ENCODE assay signal across 20 cellular contexts in the genomic region with DNA sequence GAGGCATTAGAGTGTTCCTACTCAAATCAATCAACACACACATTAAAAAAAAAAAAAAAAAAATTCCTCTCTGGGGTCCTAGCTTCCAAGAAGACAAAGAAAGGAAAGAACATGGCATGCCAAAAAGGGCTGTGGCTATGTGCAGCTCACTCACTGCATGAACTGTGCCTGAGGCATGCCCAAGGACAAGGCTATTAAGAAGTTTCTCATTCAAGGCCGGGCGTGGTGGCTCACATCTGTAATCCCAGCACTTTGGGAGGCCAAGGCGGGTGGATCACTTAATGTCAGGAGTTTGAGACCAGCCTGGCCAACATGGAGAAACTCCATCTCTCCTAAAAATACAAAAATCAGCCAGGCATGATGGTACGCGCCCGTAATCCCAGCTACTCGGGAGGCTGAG. TPM values are rescaled to one million over a fixed set of nuclear protein-coding genes. Genes with fewer than 3 reads are reported as not detected.
DNase-seq lines count a peak whose midpoint lies in the region; ATAC-seq and TF ChIP-seq lines count a peak whose summit lies in the region.
"Had no signal": no experiment of that assay in that cellular context is flagged by ENCODE, and none has a peak within 500 bp of the region (broad histone marks: within the 10 kb centered on the region; RNA-seq: fewer than 3 reads in every experiment).

No MANE protein-coding gene starts in this region.

- DNase-seq in amniotic epithelial cell (ENCODE audit: low read depth) (peak; percentile 14), islet precursor cell (peak; percentile 57), testis (peak; percentile 25), left colon (no peak), NCI-H128 (lab: John Stamatoyannopoulos, UW; ENCODE audit: unreplicated experiment) (no peak), DMS153 treated with DMSO at 0.1 percent for 48 hours (lab: John Stamatoyannopoulos, UW; ENCODE audit: unreplicated experiment) (no peak), Peyer's patch (no peak)
- DNase-seq: ACHN, GDM1, GOT3, MV-4-11, NCI-H1105 treated with DMSO at 0.1 percent for 48 hours, NCI-H1694, NCI-H2081 treated with DMSO at 0.1 percent for 48 hours, NCI-H446 treated with DMSO at 0.1 percent for 48 hours, NCI-H526 treated with DMSO at 0.1 percent for 48 hours had no signal

- intact Hi-C loops in testis (cut with DNase I; ENCODE audit: low total_unique reads) (no loop called here), left colon (cut with DNase I, micrococcal nuclease) (no loop called here)

- H3K27me3 ChIP-seq in testis (no peaks in the 10 kb centered on the region), Peyer's patch (no peaks in the 10 kb centered on the region)
- H3K27me3 ChIP-seq: BLaER1 had no signal

- WGBS in testis, 2 donors, result 85 to 91% methylated on average over 7 of the region's 7 CpGs

- TF ChIP-seq POLR2A in testis (IDR thresholded peaks at IDR 0.05) (no peak), Peyer's patch (IDR thresholded peaks at IDR 0.05) (no peak)

- H3K4me1 ChIP-seq in HEK293 (ENCODE audit: control insufficient read depth, insufficient read depth, low read length), result no peaks in the 10 kb centered on the region
- no peaks in the 10 kb centered on the region for H3K4me1 ChIP-seq in testis
- no peaks in the 10 kb centered on the region for H3K4me1 ChIP-seq in Peyer's patch
- H3K4me1 ChIP-seq: BLaER1 had no signal

- H3K4me3 ChIP-seq in HEK293 (ENCODE audit: low read depth, low read length) (no peak overlapping the region), testis (no peak overlapping the region), Peyer's patch (no peak overlapping the region)
- H3K4me3 ChIP-seq: BLaER1 had no signal

- H3K36me3 ChIP-seq in HEK293 (ENCODE audit: control insufficient read depth in 2 of 2, insufficient read depth in 1 of 2, low read length in 2 of 2) (peaks cover 0 to 40% of the 10 kb centered on the region in 2 experiments; a peak in 2 of 3 replicates), testis (ENCODE audit: low read depth, missing control alignments) (no peaks in the 10 kb centered on the region), Peyer's patch (peaks cover 0 to 50% (median 0%) of the 10 kb centered on the region in 3 donors)

- POLR2A ChIA-PET in HEK293 (lab: Yijun Ruan, JAX), result interaction anchor here (0.6 kb wide), 2 partner anchors 88 to 731 kb away, joined by 3 read pairs; no protein-coding TSS in a partner anchor

- TF ChIP-seq CTCF in HEK293 (tag by site-specific recombination; IDR thresholded peaks at IDR 0.05) (no peak), testis (IDR thresholded peaks at IDR 0.05) (no peak), Peyer's patch (IDR thresholded peaks at IDR 0.05) (no peak)

- H3K27ac ChIP-seq in HEK293 (ENCODE audit: extremely low read depth, low read depth, low read length), result no peak overlapping the region
- no peak overlapping the region for H3K27ac ChIP-seq in testis
- H3K27ac ChIP-seq in Peyer's patch, result no peak overlapping the region
- H3K27ac ChIP-seq: BLaER1 had no signal

- no peak for ATAC-seq in left colon
- ATAC-seq: HCT116, Right ventricle myocardium inferior had no signal

- no peaks in the 10 kb centered on the region for H3K9me3 ChIP-seq in HEK293 (ENCODE audit: control insufficient read depth, insufficient read depth, low read depth, low read length)
- no peaks in the 10 kb centered on the region for H3K9me3 ChIP-seq in testis
- no peaks in the 10 kb centered on the region for H3K9me3 ChIP-seq in Peyer's patch
- H3K9me3 ChIP-seq: BLaER1 had no signal

- CTCF ChIA-PET in HEK293 (lab: Yijun Ruan, JAX), result interaction anchor here (0.6 to 2.2 kb wide), 7 partner anchors 8 to 382 kb away, joined by 3 to 15 read pairs (median 3); no protein-coding TSS in a partner anchor

TF ChIP-seq in HEK293, 187 proteins besides CTCF, POLR2A, EP300 and RAD21:
- TF ChIP-seq KLF1 (tag by site-specific recombination; IDR thresholded peaks at IDR 0.05) (peak; percentile 74), ZNF707 (tag by site-specific recombination; IDR thresholded peaks at IDR 0.05) (no peak)
- TF ChIP-seq, protein P1, sequence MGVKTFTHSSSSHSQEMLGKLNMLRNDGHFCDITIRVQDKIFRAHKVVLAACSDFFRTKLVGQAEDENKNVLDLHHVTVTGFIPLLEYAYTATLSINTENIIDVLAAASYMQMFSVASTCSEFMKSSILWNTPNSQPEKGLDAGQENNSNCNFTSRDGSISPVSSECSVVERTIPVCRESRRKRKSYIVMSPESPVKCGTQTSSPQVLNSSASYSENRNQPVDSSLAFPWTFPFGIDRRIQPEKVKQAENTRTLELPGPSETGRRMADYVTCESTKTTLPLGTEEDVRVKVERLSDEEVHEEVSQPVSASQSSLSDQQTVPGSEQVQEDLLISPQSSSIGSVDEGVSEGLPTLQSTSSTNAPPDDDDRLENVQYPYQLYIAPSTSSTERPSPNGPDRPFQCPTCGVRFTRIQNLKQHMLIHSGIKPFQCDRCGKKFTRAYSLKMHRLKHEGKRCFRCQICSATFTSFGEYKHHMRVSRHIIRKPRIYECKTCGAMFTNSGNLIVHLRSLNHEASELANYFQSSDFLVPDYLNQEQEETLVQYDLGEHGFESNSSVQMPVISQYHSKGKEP (tag by site-specific recombination; IDR thresholded peaks at IDR 0.05), result no peak

RNA-seq across cellular contexts. Expression of a gene that starts 41.9 kb away (rescaled TPM):
- total RNA-seq in testis (10 to 100 TPM; 51.0 to 52.9 TPM), left colon (10 to 100 TPM; 28.8 to 29.3 TPM), Peyer's patch (10 to 100 TPM; 28.2 to 42.0 (median 32.4) TPM)
- 56.8 TPM for polyA plus RNA-seq in testis (ENCODE audit: insufficient read depth, low read depth, low replicate concordance)

RNA-seq across cellular contexts. Expression of a gene that starts 53.4 kb away (rescaled TPM):
- total RNA-seq in testis (10 to 100 TPM; 61.3 to 77.9 TPM), left colon (100 to 1,000 TPM; 111 to 121 TPM), Peyer's patch (10 to 100 TPM; 41.0 to 65.1 (median 50.5) TPM)
- polyA plus RNA-seq in testis (ENCODE audit: insufficient read depth, low read depth, low replicate concordance), result 40.7 TPM

Comparison
In these comparisons a context has a peak if more than half of its experiments do, and no peak if none do; other contexts are left out.
1. DNase-seq: peak in amniotic epithelial cell (single experiment), islet precursor cell (single experiment) and testis (single experiment); none in left colon (0 of 2), NCI-H128 (single experiment), DMS153 treated with DMSO at 0.1 percent for 48 hours (single experiment) and Peyer's patch (0 of 3).